In the genomic region with DNA sequence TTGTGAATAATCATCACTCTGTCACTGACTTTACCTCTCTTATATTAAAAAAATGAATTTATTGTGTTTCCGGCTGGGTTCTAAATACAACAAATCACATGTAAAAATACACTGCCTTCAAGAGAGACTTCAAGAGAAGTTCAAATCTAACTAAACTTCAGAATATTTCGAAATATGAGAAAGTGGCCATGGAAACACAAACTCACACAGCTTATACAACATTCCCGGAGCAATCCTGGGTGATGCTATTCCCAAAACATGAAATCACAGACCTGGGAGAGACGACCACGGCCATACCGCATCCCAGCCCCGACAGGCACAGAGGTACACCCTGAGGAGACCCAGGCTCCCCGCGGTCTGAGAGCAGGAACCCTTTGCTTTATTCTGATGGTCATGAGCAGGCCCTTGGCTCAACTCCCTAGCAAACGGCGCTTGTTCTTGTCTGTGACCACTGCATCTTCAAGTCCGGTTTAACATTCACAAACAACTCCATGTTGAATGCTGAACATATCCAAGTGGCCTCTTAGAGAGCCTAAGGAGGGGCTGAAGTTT, we compare ENCODE assay signal across 18 cellular contexts.
"Had no signal": no experiment of that assay in that cellular context is flagged by ENCODE, and none has a peak within 500 bp of the region (broad histone marks: within the 10 kb centered on the region; RNA-seq: fewer than 3 reads in every experiment).

No MANE protein-coding gene starts in this region.

- H3K4me1 Mint-ChIP-seq: natural killer cell; stimulated activated effector memory CD8-positive, alpha-beta T cell treated with anti-CD3 and anti-CD28 coated beads, Interleukin-12 subunit alpha, Interleukin-12 subunit beta, amount 100 ng/mL, for 72 hours had no signal

- H3K27ac Mint-ChIP-seq: effector memory CD8-positive, alpha-beta T cell; natural killer cell; stimulated activated effector memory CD8-positive, alpha-beta T cell treated with anti-CD3 and anti-CD28 coated beads, Interleukin-12 subunit alpha, Interleukin-12 subunit beta, amount 100 ng/mL, for 72 hours had no signal

- H3K4me1 ChIP-seq: right lobe of liver, thyroid gland, vagina had no signal

- H3K9me3 ChIP-seq: lower lobe of right lung, pancreas, right lobe of liver, stomach, thyroid gland, vagina had no signal

- H3K9me3 Mint-ChIP-seq: effector memory CD8-positive, alpha-beta T cell; natural killer cell; stimulated activated effector memory CD8-positive, alpha-beta T cell treated with anti-CD3 and anti-CD28 coated beads, Interleukin-12 subunit alpha, Interleukin-12 subunit beta, amount 100 ng/mL, for 72 hours had no signal

- H3K36me3 Mint-ChIP-seq: natural killer cell; stimulated activated effector memory CD8-positive, alpha-beta T cell treated with anti-CD3 and anti-CD28 coated beads, Interleukin-12 subunit alpha, Interleukin-12 subunit beta, amount 100 ng/mL, for 72 hours had no signal

- H3K36me3 ChIP-seq: lower lobe of right lung, pancreas, right lobe of liver, thyroid gland, vagina had no signal

- H3K27ac ChIP-seq: coronary artery, lower lobe of right lung, pancreas, right lobe of liver, stomach, thyroid gland, vagina had no signal

- H3K27me3 ChIP-seq: pancreas, right lobe of liver, stomach, thyroid gland, vagina had no signal

- H3K4me3 Mint-ChIP-seq: effector memory CD8-positive, alpha-beta T cell; natural killer cell; stimulated activated effector memory CD8-positive, alpha-beta T cell treated with anti-CD3 and anti-CD28 coated beads, Interleukin-12 subunit alpha, Interleukin-12 subunit beta, amount 100 ng/mL, for 72 hours had no signal

- H3K4me3 ChIP-seq: coronary artery, lower lobe of right lung, pancreas, right lobe of liver, smooth muscle cell, stomach, thyroid gland, vagina had no signal

- DNase-seq: dermis blood vessel endothelial cell; effector memory CD8-positive, alpha-beta T cell; left ventricle myocardium superior; lower lobe of right lung; natural killer cell; occipital lobe; pancreas; retina; right lobe of liver; stimulated activated CD4-positive, alpha-beta T cell treated with anti-CD3 and anti-CD28 coated beads, Interleukin-2, amount 100 ng/mL, for 24 hours; stimulated activated CD4-positive, alpha-beta T cell treated with anti-CD3 and anti-CD28 coated beads, Interleukin-4, amount 100 ng/mL, for 24 hours; stimulated activated naive CD4-positive, alpha-beta T cell treated with Interleukin-2 at 50 U/mL for 16 hours; stomach; thyroid gland had no signal
